In the genomic region with DNA sequence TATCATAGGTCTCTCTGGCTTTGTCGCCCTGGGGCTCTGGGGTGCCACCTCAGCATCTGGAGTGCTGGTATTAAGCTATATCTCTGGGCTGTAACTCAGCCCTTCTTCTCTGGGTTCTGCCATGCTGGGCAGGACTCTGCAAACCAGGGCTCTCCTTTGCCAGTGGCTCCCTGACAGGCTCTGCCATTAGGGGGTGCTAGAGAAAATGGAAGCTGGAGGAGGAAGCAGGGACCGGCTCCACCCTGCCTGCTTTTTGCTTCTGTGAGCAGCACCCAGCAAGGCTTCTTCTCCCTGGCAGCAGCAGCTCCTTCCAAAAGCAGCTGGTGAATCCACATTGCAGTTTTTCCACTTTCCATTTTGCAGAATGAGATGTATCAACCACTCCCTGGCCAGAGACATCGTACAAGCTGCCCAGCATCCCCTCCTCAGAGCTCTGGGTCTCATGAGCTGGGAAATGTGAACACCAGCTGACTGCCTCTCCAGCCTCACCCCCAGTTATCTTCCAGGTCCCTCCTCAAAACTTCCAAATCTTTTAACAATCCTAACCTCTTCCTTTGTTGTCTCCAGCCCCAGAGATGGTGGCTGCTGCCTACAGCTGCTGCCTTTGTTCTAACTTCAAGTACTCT, we compare ENCODE assay signal across 9 cellular contexts.
DNase-seq lines count a peak whose midpoint lies in the region; FAIRE-seq and TF ChIP-seq lines count a peak whose summit lies in the region.
"Had no signal": no experiment of that assay in that cellular context is flagged by ENCODE, and none has a peak within 500 bp of the region (broad histone marks: within the 10 kb centered on the region; RNA-seq: fewer than 3 reads in every experiment).

No MANE protein-coding gene starts in this region.

- DNase-seq in NCI-H1417 (lab: John Stamatoyannopoulos, UW) (peak; percentile 25 to 58 (median 35)), NCI-H1417 treated with DMSO at 0.1 percent for 48 hours (lab: John Stamatoyannopoulos, UW) (no peak), HL-60 (ENCODE audit: low read depth in 1 of 2, low spot score in 1 of 2) (peak; percentile 22 to 72), RCC 7860 (ENCODE audit: low spot score) (peak; percentile 45), anterior cingulate cortex (lab: John Stamatoyannopoulos, UW) (peak in 49 of 58 donors; percentile 2 to 83 (median 36)), hippocampal formation (lab: John Stamatoyannopoulos, UW) (peak; percentile 51 to 52), frontal cortex (ENCODE audit: low spot score in 2 of 2) (no peak)
- peak; percentile 44 for DNase-seq in stimulated activated CD4-positive, alpha-beta T cell treated with anti-CD3 and anti-CD28 coated beads, Interleukin-1b, Interleukin-23, amount 100 ng/mL, for 48 hours

- H3K27ac ChIP-seq in HL-60 (replicated peaks) = no peak overlapping the region
- H3K27ac ChIP-seq: BLaER1 treated with 17β-estradiol and CSF1 and Interleukin-3, amounts not matched to agents 10 nM and 100 nM had no signal

- H3K27me3 ChIP-seq in HL-60 (ENCODE audit: insufficient read depth, poor library complexity, severe bottlenecking) = peaks cover 12% of the 10 kb centered on the region
- H3K27me3 ChIP-seq: BLaER1 treated with 17β-estradiol and CSF1 and Interleukin-3, amounts not matched to agents 10 nM and 100 nM had no signal

- FAIRE-seq in RCC 7860 (lab: Jason Lieb, UNC) (no peak), frontal cortex (lab: Jason Lieb, UNC) (no peak)

- H3K4me3 ChIP-seq in HL-60 (replicated peaks; ENCODE audit: insufficient read depth, low read length) = no peak overlapping the region
- H3K4me3 ChIP-seq: BLaER1 treated with 17β-estradiol and CSF1 and Interleukin-3, amounts not matched to agents 10 nM and 100 nM had no signal

- peak; percentile 78 for TF ChIP-seq CTCF in HL-60 (IDR thresholded peaks at IDR 0.05; ENCODE audit: insufficient read depth, low read length)

Comparison
In these comparisons a context has a peak if more than half of its experiments do, and no peak if none do; other contexts are left out.
1. DNase-seq: peak in NCI-H1417 (3 of 3), HL-60 (2 of 2), RCC 7860 (single experiment), anterior cingulate cortex (49 of 58), hippocampal formation (2 of 2) and stimulated activated CD4-positive, alpha-beta T cell treated with anti-CD3 and anti-CD28 coated beads, Interleukin-1b, Interleukin-23, amount 100 ng/mL, for 48 hours (single experiment); none in NCI-H1417 treated with DMSO at 0.1 percent for 48 hours (single experiment) and frontal cortex (0 of 2).